In the genomic region with DNA sequence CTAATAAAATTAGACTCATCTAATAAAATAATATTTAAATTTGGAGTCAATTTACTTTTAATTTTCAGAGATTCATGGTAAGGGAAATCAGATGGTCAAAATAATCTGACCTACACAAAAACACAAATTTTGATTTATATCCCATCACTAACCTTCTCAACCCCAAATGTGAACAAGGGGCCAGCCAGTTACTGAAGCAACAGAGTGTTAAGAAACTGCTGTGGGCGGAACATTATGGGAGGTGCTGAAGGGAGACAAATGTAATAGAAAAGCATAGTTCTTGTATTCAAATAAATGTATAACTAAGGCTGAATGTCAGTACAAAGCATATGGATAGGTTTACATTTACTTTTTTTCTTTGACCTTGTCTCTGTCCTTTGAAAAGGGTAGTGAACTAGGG, we compare ENCODE assay signal across 33 cellular contexts. TPM values are rescaled to one million over a fixed set of nuclear protein-coding genes. Genes with fewer than 3 reads are reported as not detected.
"Had no signal": no experiment of that assay in that cellular context is flagged by ENCODE, and none has a peak within 500 bp of the region (broad histone marks: within the 10 kb centered on the region; RNA-seq: fewer than 3 reads in every experiment).

No MANE protein-coding gene starts in this region.

- H3K4me3 Mint-ChIP-seq: activated CD4-positive, alpha-beta memory T cell treated with anti-CD3 and anti-CD28 coated beads for 36 hours; activated CD4-positive, alpha-beta T cell treated with anti-CD3 and anti-CD28 coated beads for 36 hours; activated CD4-positive, alpha-beta T cell treated with anti-CD3 and anti-CD28 coated beads, Interleukin-2, amount 10 ng/mL, durations not matched to agents 24 days and 14 days; activated CD8-positive, alpha-beta memory T cell treated with anti-CD3 and anti-CD28 coated beads, Interleukin-2, amount 10 ng/mL, durations not matched to agents 7 days and 5 days; activated CD8-positive, alpha-beta T cell treated with anti-CD3 and anti-CD28 coated beads, Interleukin-2, amount 10 ng/mL, durations not matched to agents 7 days and 5 days; activated naive CD4-positive, alpha-beta T cell treated with anti-CD3 and anti-CD28 coated beads, Interleukin-2, amount 10 ng/mL, durations not matched to agents 7 days and 5 days; activated naive CD8-positive, alpha-beta T cell treated with anti-CD3 and anti-CD28 coated beads, Interleukin-2, amount 10 ng/mL, durations not matched to agents 7 days and 5 days; activated T-cell treated with anti-CD3 and anti-CD28 coated beads, Interleukin-2, amount 50 U/mL, for 72 hours; brain; central memory CD8-positive, alpha-beta T cell; dendritic cell treated with granulocyte-macrophage colony-stimulating factor and Interleukin-4, amounts not matched to agents 40 ng/mL and 50 ng/mL, for 4 days; endodermal cell; T-helper 2 cell treated with Interferon-gamma antibody and Interleukin-4, amounts not matched to agents 5 μg/mL and 100 μg/mL, for 36 hours had no signal

- H3K79me2 ChIP-seq: hepatocyte had no signal

- H3K4me2 ChIP-seq: hepatocyte had no signal

- ATAC-seq: activated CD4-positive, alpha-beta T cell treated with anti-CD3 and anti-CD28 coated beads for 36 hours; activated CD8-positive, alpha-beta memory T cell treated with anti-CD3 and anti-CD28 coated beads, Interleukin-2, amount 10 ng/mL, durations not matched to agents 7 days and 5 days; activated CD8-positive, alpha-beta T cell treated with anti-CD3 and anti-CD28 coated beads, Interleukin-2, amount 10 ng/mL, durations not matched to agents 7 days and 5 days; activated naive CD4-positive, alpha-beta T cell treated with anti-CD3 and anti-CD28 coated beads, Interleukin-2, amount 50 U/mL, for 72 hours; activated T-cell treated with anti-CD3 and anti-CD28 coated beads, Interleukin-2, amount 50 U/mL, for 72 hours; esophagus mucosa; gastroesophageal sphincter; heart right ventricle; T-helper 17 cell had no signal

- H3K36me3 Mint-ChIP-seq: activated CD4-positive, alpha-beta memory T cell treated with anti-CD3 and anti-CD28 coated beads for 36 hours; activated CD8-positive, alpha-beta memory T cell treated with anti-CD3 and anti-CD28 coated beads, Interleukin-2, amount 10 ng/mL, durations not matched to agents 7 days and 5 days; activated naive CD4-positive, alpha-beta T cell treated with anti-CD3 and anti-CD28 coated beads, Interleukin-2, amount 10 ng/mL, durations not matched to agents 7 days and 5 days; activated naive CD4-positive, alpha-beta T cell treated with anti-CD3 and anti-CD28 coated beads, Interleukin-2, amount 50 U/mL, for 72 hours; activated naive CD8-positive, alpha-beta T cell treated with anti-CD3 and anti-CD28 coated beads, Interleukin-2, amount 10 ng/mL, durations not matched to agents 7 days and 5 days; brain had no signal

- H3K27me3 ChIP-seq: ascending aorta, dorsolateral prefrontal cortex, gastroesophageal sphincter, heart right ventricle had no signal

- DNase-seq: activated CD4-positive, alpha-beta memory T cell treated with anti-CD3 and anti-CD28 coated beads for 36 hours; activated CD4-positive, alpha-beta T cell treated with anti-CD3 and anti-CD28 coated beads for 36 hours; activated CD4-positive, alpha-beta T cell treated with anti-CD3 and anti-CD28 coated beads, Interleukin-2, amount 10 ng/mL, durations not matched to agents 24 days and 14 days; activated CD4-positive, CD25-positive, alpha-beta regulatory T cell; activated CD4-positive, CD25-positive, alpha-beta regulatory T cell treated with anti-CD3 and anti-CD28 coated beads, Interleukin-2, amount 50 U/mL, for 72 hours; activated CD8-positive, alpha-beta memory T cell treated with anti-CD3 and anti-CD28 coated beads, Interleukin-2, amount 10 ng/mL, durations not matched to agents 7 days and 5 days; activated CD8-positive, alpha-beta memory T cell treated with anti-CD3 and anti-CD28 coated beads, Interleukin-2, amount 50 U/mL, for 4 hours; activated CD8-positive, alpha-beta T cell treated with anti-CD3 and anti-CD28 coated beads, Interleukin-2, amount 10 ng/mL, durations not matched to agents 7 days and 5 days; activated gamma-delta T cell; activated naive CD4-positive, alpha-beta T cell; activated naive CD4-positive, alpha-beta T cell treated with anti-CD3 and anti-CD28 coated beads, Interleukin-2, amount 10 ng/mL, durations not matched to agents 7 days and 5 days; activated naive CD8-positive, alpha-beta T cell treated with anti-CD3 and anti-CD28 coated beads, Interleukin-2, amount 10 ng/mL, durations not matched to agents 7 days and 5 days; activated T-cell treated with anti-CD3 and anti-CD28 coated beads, Interleukin-2, amount 50 U/mL, for 1 hour; activated T-cell treated with anti-CD3 and anti-CD28 coated beads, Interleukin-2, amount 50 U/mL, for 72 hours; dorsolateral prefrontal cortex; effector memory CD4-positive, alpha-beta T cell; endodermal cell; foreskin melanocyte; heart right ventricle; T-helper 17 cell; T1000 had no signal

- H3K36me3 ChIP-seq: ascending aorta, gastroesophageal sphincter, heart right ventricle had no signal

- H3K9me3 Mint-ChIP-seq: activated CD4-positive, alpha-beta memory T cell treated with anti-CD3 and anti-CD28 coated beads for 36 hours; activated CD4-positive, alpha-beta T cell treated with anti-CD3 and anti-CD28 coated beads, Interleukin-2, amount 10 ng/mL, durations not matched to agents 24 days and 14 days; activated naive CD4-positive, alpha-beta T cell treated with anti-CD3 and anti-CD28 coated beads, Interleukin-2, amount 10 ng/mL, durations not matched to agents 7 days and 5 days; activated naive CD4-positive, alpha-beta T cell treated with anti-CD3 and anti-CD28 coated beads, Interleukin-2, amount 50 U/mL, for 72 hours; activated naive CD8-positive, alpha-beta T cell treated with anti-CD3 and anti-CD28 coated beads, Interleukin-2, amount 10 ng/mL, durations not matched to agents 7 days and 5 days; activated T-cell treated with anti-CD3 and anti-CD28 coated beads, Interleukin-2, amount 50 U/mL, for 72 hours; brain; central memory CD8-positive, alpha-beta T cell; dendritic cell treated with granulocyte-macrophage colony-stimulating factor and Interleukin-4, amounts not matched to agents 40 ng/mL and 50 ng/mL, for 4 days; endodermal cell; T-helper 2 cell treated with Interferon-gamma antibody and Interleukin-4, amounts not matched to agents 5 μg/mL and 100 μg/mL, for 36 hours had no signal

- H3K4me1 Mint-ChIP-seq: activated naive CD4-positive, alpha-beta T cell treated with anti-CD3 and anti-CD28 coated beads, Interleukin-2, amount 10 ng/mL, durations not matched to agents 7 days and 5 days; central memory CD8-positive, alpha-beta T cell; endodermal cell had no signal

- FAIRE-seq: bronchial epithelial cell had no signal

- H3K4me3 ChIP-seq: ascending aorta, coronary artery, dorsolateral prefrontal cortex, gastroesophageal sphincter, heart right ventricle, hepatocyte had no signal

- H2AFZ ChIP-seq: hepatocyte had no signal

- H3K4me1 ChIP-seq: ascending aorta had no signal

- H3K9me3 ChIP-seq: ascending aorta, gastroesophageal sphincter, heart right ventricle had no signal

- H3K27ac Mint-ChIP-seq: activated CD4-positive, alpha-beta memory T cell treated with anti-CD3 and anti-CD28 coated beads for 36 hours; activated CD4-positive, alpha-beta T cell treated with anti-CD3 and anti-CD28 coated beads for 36 hours; activated CD4-positive, alpha-beta T cell treated with anti-CD3 and anti-CD28 coated beads, Interleukin-2, amount 10 ng/mL, durations not matched to agents 24 days and 14 days; activated CD8-positive, alpha-beta memory T cell treated with anti-CD3 and anti-CD28 coated beads, Interleukin-2, amount 10 ng/mL, durations not matched to agents 7 days and 5 days; activated CD8-positive, alpha-beta T cell treated with anti-CD3 and anti-CD28 coated beads, Interleukin-2, amount 10 ng/mL, durations not matched to agents 7 days and 5 days; activated naive CD4-positive, alpha-beta T cell treated with anti-CD3 and anti-CD28 coated beads, Interleukin-2, amount 10 ng/mL, durations not matched to agents 7 days and 5 days; activated naive CD4-positive, alpha-beta T cell treated with anti-CD3 and anti-CD28 coated beads, Interleukin-2, amount 50 U/mL, for 72 hours; activated naive CD8-positive, alpha-beta T cell treated with anti-CD3 and anti-CD28 coated beads, Interleukin-2, amount 10 ng/mL, durations not matched to agents 7 days and 5 days; activated T-cell treated with anti-CD3 and anti-CD28 coated beads, Interleukin-2, amount 50 U/mL, for 72 hours; dendritic cell treated with granulocyte-macrophage colony-stimulating factor and Interleukin-4, amounts not matched to agents 40 ng/mL and 50 ng/mL, for 4 days; endodermal cell; T-helper 17 cell; T-helper 2 cell treated with Interferon-gamma antibody and Interleukin-4, amounts not matched to agents 5 μg/mL and 100 μg/mL, for 36 hours had no signal

- H3K27me3 Mint-ChIP-seq: dendritic cell treated with granulocyte-macrophage colony-stimulating factor and Interleukin-4, amounts not matched to agents 40 ng/mL and 50 ng/mL, for 4 days had no signal

- H3K27ac ChIP-seq: ascending aorta, coronary artery, dorsolateral prefrontal cortex, gastroesophageal sphincter, heart right ventricle, hepatocyte had no signal

RNA-seq across cellular contexts. Expression of a gene that starts 38.9 kb away (rescaled TPM):
- total RNA-seq: activated CD4-positive, alpha-beta memory T cell treated with anti-CD3 and anti-CD28 coated beads for 36 hours; activated CD4-positive, alpha-beta T cell treated with anti-CD3 and anti-CD28 coated beads for 36 hours; activated CD4-positive, alpha-beta T cell treated with anti-CD3 and anti-CD28 coated beads, Interleukin-2, amount 10 ng/mL, durations not matched to agents 24 days and 14 days; activated CD8-positive, alpha-beta memory T cell treated with anti-CD3 and anti-CD28 coated beads for 36 hours; activated CD8-positive, alpha-beta memory T cell treated with anti-CD3 and anti-CD28 coated beads, Interleukin-2, amount 10 ng/mL, durations not matched to agents 7 days and 5 days; activated CD8-positive, alpha-beta T cell treated with anti-CD3 and anti-CD28 coated beads, Interleukin-2, amount 10 ng/mL, durations not matched to agents 7 days and 5 days; activated naive CD4-positive, alpha-beta T cell treated with anti-CD3 and anti-CD28 coated beads, Interleukin-2, amount 50 U/mL, for 72 hours; activated naive CD8-positive, alpha-beta T cell treated with anti-CD3 and anti-CD28 coated beads, Interleukin-2, amount 10 ng/mL, durations not matched to agents 7 days and 5 days; activated T-cell treated with anti-CD3 and anti-CD28 coated beads, Interleukin-2, amount 50 U/mL, for 72 hours had no signal
